21 cellular contexts compared by ENCODE assay signal in the genomic region with DNA sequence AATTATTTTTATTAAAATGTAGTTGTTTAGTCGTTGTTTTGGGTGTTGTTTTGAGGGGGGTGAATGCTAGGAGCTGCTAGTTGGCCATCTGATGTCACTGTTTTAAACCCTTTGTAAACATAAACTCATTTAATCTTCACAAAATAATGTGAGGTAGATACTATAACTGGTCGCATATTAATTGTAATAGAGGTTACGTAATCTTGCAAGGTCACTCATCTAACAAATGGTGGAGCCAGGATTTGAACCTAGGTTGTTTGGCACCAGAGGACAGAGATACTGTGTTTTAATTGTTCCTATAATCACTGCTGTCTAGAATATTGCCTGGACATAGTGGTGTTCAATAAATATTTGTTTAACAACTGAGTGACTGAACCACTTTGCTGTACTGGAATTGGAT. TPM values are rescaled to one million over a fixed set of nuclear protein-coding genes. Genes with fewer than 3 reads are reported as not detected.
DNase-seq lines count a peak whose midpoint lies in the region; ATAC-seq and TF ChIP-seq lines count a peak whose summit lies in the region.
"Had no signal": no experiment of that assay in that cellular context is flagged by ENCODE, and none has a peak within 500 bp of the region (broad histone marks: within the 10 kb centered on the region; RNA-seq: fewer than 3 reads in every experiment).

No MANE protein-coding gene starts in this region.

- dilution Hi-C loops in mammary epithelial cell (cut with HindIII; ENCODE audit: low sequenced_read_pairs): no loop called here

- WGBS in mammary epithelial cell (ENCODE audit: low coverage, missing lambda C conversion rate): 91% methylated on average over 3 of the region's 3 CpGs

- no peak overlapping the region for H3K27ac ChIP-seq in mammary epithelial cell (ENCODE audit: insufficient read depth, low read depth, low read length)
- H3K27ac ChIP-seq: 22Rv1, BLaER1, C4-2B, GM23248 had no signal

- ATAC-seq in HG02970 (IDR thresholded peaks at IDR 0.05; ENCODE audit: low FRiP score, unreplicated experiment): no peak
- ATAC-seq in HG03135 (IDR thresholded peaks at IDR 0.05; ENCODE audit: unreplicated experiment): no peak
- ATAC-seq: CD8-positive, alpha-beta T cell had no signal

- TF ChIP-seq CTCF in MCF 10A (IDR thresholded peaks at IDR 0.05; ENCODE audit: unreplicated experiment): no peak
- no peak for TF ChIP-seq CTCF in mammary epithelial cell (conservative IDR thresholded peaks at IDR 0.05 in 1 of 2, IDR thresholded peaks at IDR 0.05 in 1 of 2; ENCODE audit: extremely low read depth in 1 of 2, insufficient read depth in 1 of 2, low read depth in 1 of 2, low read length in 2 of 2)
- TF ChIP-seq CTCF in glutamatergic neuron (IDR thresholded peaks at IDR 0.05; ENCODE audit: partially characterized antibody, unreplicated experiment): no peak
- TF ChIP-seq CTCF in nephron progenitor cell (IDR thresholded peaks at IDR 0.05): no peak

- H3K36me3 Mint-ChIP-seq in MCF 10A (ENCODE audit: insufficient read depth, unreplicated experiment) (peaks cover 41% of the 10 kb centered on the region), glutamatergic neuron (ENCODE audit: unreplicated experiment) (no peaks in the 10 kb centered on the region), nephron progenitor cell (ENCODE audit: low read depth) (peaks cover 48% of the 10 kb centered on the region)
- H3K36me3 Mint-ChIP-seq: CD4-positive, CD25-positive, alpha-beta regulatory T cell; CD8-positive, alpha-beta T cell had no signal

- no peak for DNase-seq in MCF 10A (ENCODE audit: unreplicated experiment)
- no peak for DNase-seq in mammary epithelial cell
- no peak for DNase-seq in glutamatergic neuron
- DNase-seq in nephron progenitor cell: no peak
- DNase-seq in stimulated activated CD4-positive, alpha-beta T cell treated with anti-CD3 and anti-CD28 coated beads, Interleukin-12 subunit alpha, Interleukin-12 subunit beta, amount 100 ng/mL, for 4 hours: no peak
- DNase-seq: Caco-2; CD4-positive, CD25-positive, alpha-beta regulatory T cell; CD8-positive, alpha-beta T cell; DMS153; DND-41; GM23248; H7; HCEC 1CT had no signal

- H3K4me3 ChIP-seq in mammary epithelial cell (replicated peaks in 1 of 3; ENCODE audit: insufficient read depth in 1 of 3, low read depth in 2 of 3, low read length in 3 of 3): no peak overlapping the region
- H3K4me3 ChIP-seq: BLaER1, GM23248 had no signal

- no peak for TF ChIP-seq RAD21 in Ishikawa (IDR thresholded peaks at IDR 0.05; ENCODE audit: low read depth)

- intact Hi-C loops in MCF 10A (cut with micrococcal nuclease) (loop anchor here (10.0 kb wide), 1 partner anchor 176 kb away; no protein-coding TSS in a partner anchor), mammary epithelial cell (cut with micrococcal nuclease) (no loop called here)

- no peaks in the 10 kb centered on the region for H3K27me3 ChIP-seq in mammary epithelial cell (ENCODE audit: insufficient read depth, low read length)
- H3K27me3 ChIP-seq: BLaER1 had no signal

- peaks cover 5% of the 10 kb centered on the region for H3K4me1 ChIP-seq in mammary epithelial cell (ENCODE audit: insufficient read depth, low read length)

- H3K4me1 Mint-ChIP-seq in MCF 10A (ENCODE audit: insufficient read depth, unreplicated experiment) (peaks cover 12% of the 10 kb centered on the region), glutamatergic neuron (ENCODE audit: low read depth, unreplicated experiment) (peaks cover 45% of the 10 kb centered on the region), nephron progenitor cell (peaks cover 11% of the 10 kb centered on the region)
- H3K4me1 Mint-ChIP-seq: B cell had no signal

- no peak overlapping the region for H2AFZ ChIP-seq in mammary epithelial cell (ENCODE audit: low read depth, low read length)
- H2AFZ ChIP-seq: GM23248 had no signal

- no peaks in the 10 kb centered on the region for H3K27me3 Mint-ChIP-seq in MCF 10A (ENCODE audit: insufficient read depth, unreplicated experiment)
- H3K27me3 Mint-ChIP-seq in glutamatergic neuron (ENCODE audit: unreplicated experiment): peaks cover 3% of the 10 kb centered on the region
- H3K27me3 Mint-ChIP-seq in nephron progenitor cell (ENCODE audit: low read depth, poor library complexity): no peaks in the 10 kb centered on the region
- H3K27me3 Mint-ChIP-seq: B cell; CD4-positive, CD25-positive, alpha-beta regulatory T cell had no signal

- H3K36me3 ChIP-seq in mammary epithelial cell (ENCODE audit: insufficient read depth, low read length): peaks cover 14% of the 10 kb centered on the region

- BruUV-seq in MCF 10A (replicated peaks; lab: Mats Ljungman, UMichigan) (no TSS peak), mammary epithelial cell (replicated peaks; lab: Mats Ljungman, UMichigan) (no TSS peak)

- H4K20me1 ChIP-seq in mammary epithelial cell (ENCODE audit: insufficient read depth, low read length): no peaks in the 10 kb centered on the region

- no peak overlapping the region for H3K4me3 Mint-ChIP-seq in MCF 10A (ENCODE audit: unreplicated experiment)
- H3K4me3 Mint-ChIP-seq in glutamatergic neuron (ENCODE audit: unreplicated experiment): peak overlapping the region; percentile 10
- H3K4me3 Mint-ChIP-seq in nephron progenitor cell: no peak overlapping the region
- H3K4me3 Mint-ChIP-seq: B cell; CD4-positive, CD25-positive, alpha-beta regulatory T cell; CD8-positive, alpha-beta T cell had no signal

- POLR2A ChIA-PET in MCF 10A (lab: Yijun Ruan, JAX): interaction anchor here (2.5 kb wide), 1 partner anchor 15 kb away, joined by 7 read pairs; no protein-coding TSS in a partner anchor

- TF ChIP-seq EP300 in Ishikawa (IDR thresholded peaks at IDR 0.05; ENCODE audit: borderline replicate concordance): no peak

- CTCF ChIA-PET in MCF 10A (lab: Yijun Ruan, JAX): interaction anchor here (0.6 to 1.7 kb wide), 3 partner anchors 27 to 442 kb away, joined by 3 to 11 read pairs (median 3); no protein-coding TSS in a partner anchor
- CTCF ChIA-PET in mammary epithelial cell (lab: Charles Lee; ENCODE audit: low non-redundant PET): no interaction called here

- H3K9me3 Mint-ChIP-seq in MCF 10A (ENCODE audit: unreplicated experiment): no peaks in the 10 kb centered on the region
- H3K9me3 Mint-ChIP-seq in glutamatergic neuron (ENCODE audit: unreplicated experiment): peaks cover 1% of the 10 kb centered on the region
- H3K9me3 Mint-ChIP-seq in nephron progenitor cell: peaks cover 4% of the 10 kb centered on the region
- H3K9me3 Mint-ChIP-seq: CD8-positive, alpha-beta T cell had no signal

- peak overlapping the region; percentile 21 for H3K27ac Mint-ChIP-seq in MCF 10A (ENCODE audit: low read depth, unreplicated experiment)
- H3K27ac Mint-ChIP-seq in glutamatergic neuron (ENCODE audit: unreplicated experiment): peak overlapping the region; percentile 19
- H3K27ac Mint-ChIP-seq in nephron progenitor cell: peak overlapping the region; percentile 80
- H3K27ac Mint-ChIP-seq: B cell; CD4-positive, CD25-positive, alpha-beta regulatory T cell; CD8-positive, alpha-beta T cell had no signal

- H3K9me3 ChIP-seq in mammary epithelial cell (replicated peaks; ENCODE audit: insufficient read depth, low read length): no peaks in the 10 kb centered on the region
- H3K9me3 ChIP-seq: BLaER1, Caco-2 had no signal

- peaks cover 91% of the 10 kb centered on the region for H3K79me2 ChIP-seq in mammary epithelial cell (ENCODE audit: insufficient read depth, low read length)

- in situ Hi-C loops in mammary epithelial cell (cut with MboI; ENCODE audit: low sequenced_read_pairs in 2 of 2): no loop called here

- no peak overlapping the region for H3K4me2 ChIP-seq in mammary epithelial cell (ENCODE audit: insufficient read depth, low read depth, low read length)
- H3K4me2 ChIP-seq: BLaER1 had no signal

- H3K9ac ChIP-seq in mammary epithelial cell (ENCODE audit: insufficient read depth, low read length): no peak overlapping the region
- H3K9ac ChIP-seq: BLaER1, GM23248 had no signal

TF ChIP-seq in Ishikawa, 13 proteins besides CTCF, POLR2A, EP300 and RAD21:
- TF ChIP-seq CEBPB (IDR thresholded peaks at IDR 0.05) (0 out of 2 replicates have a peak, but pooled peaks have one; percentile 8), EGR1 (IDR thresholded peaks at IDR 0.05) (no peak)
- TF ChIP-seq, protein P1, sequence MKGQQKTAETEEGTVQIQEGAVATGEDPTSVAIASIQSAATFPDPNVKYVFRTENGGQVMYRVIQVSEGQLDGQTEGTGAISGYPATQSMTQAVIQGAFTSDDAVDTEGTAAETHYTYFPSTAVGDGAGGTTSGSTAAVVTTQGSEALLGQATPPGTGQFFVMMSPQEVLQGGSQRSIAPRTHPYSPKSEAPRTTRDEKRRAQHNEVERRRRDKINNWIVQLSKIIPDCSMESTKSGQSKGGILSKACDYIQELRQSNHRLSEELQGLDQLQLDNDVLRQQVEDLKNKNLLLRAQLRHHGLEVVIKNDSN (IDR thresholded peaks at IDR 0.05): no peak

RNA-seq across cellular contexts. Expression of a gene that starts 54.4 kb away (rescaled TPM):
- total RNA-seq in MCF 10A (2022): not detected in 2 replicates
- total RNA-seq in mammary epithelial cell: 1 to 10 TPM; 1.1 to 1.2 TPM
- 0.76 TPM for polyA plus RNA-seq in mammary epithelial cell
- 0.47 TPM for polyA minus RNA-seq in mammary epithelial cell
- 28.9 TPM for total RNA-seq in glutamatergic neuron (ENCODE audit: unreplicated experiment)
- total RNA-seq: B cell; Caco-2; CD4-positive, CD25-positive, alpha-beta regulatory T cell; H1; H7 had no signal
- polyA plus RNA-seq: H1 had no signal

Comparison
In these comparisons a context has a peak if more than half of its experiments do, and no peak if none do; other contexts are left out.
1. H3K27ac Mint-ChIP-seq: peak in every context shown above with its lines; median percentile 80 in nephron progenitor cell; 21 in MCF 10A; 19 in glutamatergic neuron.
2. RNA of a gene that starts 54.4 kb away (total RNA-seq): 28.9 TPM in glutamatergic neuron (single experiment); 1.1 to 1.2 TPM in mammary epithelial cell and not detected in MCF 10A; every median in the first group is over 10 times any median in the second.